Comparison of ENCODE assay signal across 8 cellular contexts in genomic region chr2:46847185-46847710, GRCh38.
A peak's percentile ranks its signal among the peaks of the same experiment; 100 is the strongest.
DNase-seq lines count a peak whose midpoint lies in the region; ATAC-seq, FAIRE-seq and TF ChIP-seq lines count a peak whose summit lies in the region.

No MANE protein-coding gene starts in this region.

- H3K9me3 ChIP-seq in GM23248 (ENCODE audit: low read depth), result no peaks in the 10 kb centered on the region
- no peaks in the 10 kb centered on the region for H3K9me3 ChIP-seq in cardiac muscle cell (ENCODE audit: low read depth)
- H3K9me3 ChIP-seq in gastrocnemius medialis, result no peaks in the 10 kb centered on the region

- TF ChIP-seq CTCF in cardiac muscle cell (IDR thresholded peaks at IDR 0.05; ENCODE audit: low read depth, low read length), result peak; percentile 13
- TF ChIP-seq CTCF in gastrocnemius medialis (IDR thresholded peaks at IDR 0.05 in 4 of 5, conservative IDR thresholded peaks at IDR 0.05 in 1 of 5), result no peak

- FAIRE-seq in GM19239 (lab: Jason Lieb, UNC), result no peak

- no peak overlapping the region for H2AFZ ChIP-seq in GM23248

- H3K27me3 ChIP-seq in GM23248 (replicated peaks; ENCODE audit: insufficient read depth) (no peaks in the 10 kb centered on the region), cardiac muscle cell (no peaks in the 10 kb centered on the region), gastrocnemius medialis (no peaks in the 10 kb centered on the region)

- intact Hi-C loops in gastrocnemius medialis (cut with DNase I; ENCODE audit: low total_unique reads), result no loop called here

- H3K4me3 ChIP-seq in GM23248 (no peak overlapping the region), cardiac muscle cell (no peak overlapping the region), gastrocnemius medialis (no peak overlapping the region)

- H3K9ac ChIP-seq in GM23248, result peak overlapping the region; percentile 83

- H3K4me2 ChIP-seq in GM23248 (ENCODE audit: unreplicated experiment), result peak overlapping the region; percentile 9

- H3K4me1 ChIP-seq in GM23248 (ENCODE audit: insufficient read depth) (peaks cover 63% of the 10 kb centered on the region), cardiac muscle cell (ENCODE audit: low read depth) (peaks cover 8% of the 10 kb centered on the region), gastrocnemius medialis (peaks cover 58 to 65% of the 10 kb centered on the region in 2 donors)

- no peaks in the 10 kb centered on the region for H3K9me2 ChIP-seq in GM23248 (ENCODE audit: insufficient read depth)

- H3K27ac ChIP-seq in GM23248, result peak overlapping the region; percentile 97
- no peak overlapping the region for H3K27ac ChIP-seq in cardiac muscle cell
- peak overlapping the region; percentile 59 to 80 (median 76) for H3K27ac ChIP-seq in gastrocnemius medialis

- peak; percentile 98 for DNase-seq in GM23248
- DNase-seq in cardiac muscle cell (ENCODE audit: low read depth in 1 of 2, low spot score in 1 of 2), result peak in 1 of 2 donors; percentile 98
- DNase-seq in gastrocnemius medialis, result peak; percentile 64 to 71
- DNase-seq in activated naive CD4-positive, alpha-beta T cell treated with Interleukin-2 at 50 U/mL for 16 hours, result no peak
- no peak for DNase-seq in GM19239 (ENCODE audit: insufficient read length, low spot score)
- DNase-seq in NCI-H2227 treated with DMSO at 0.1 percent for 48 hours (lab: John Stamatoyannopoulos, UW), result no peak

- ATAC-seq in SK-N-SH treated with all-trans-retinoic acid at 6 μM for 48 hours, result peak; percentile 69
- peak; percentile 47 to 56 for ATAC-seq in gastrocnemius medialis
- ATAC-seq in HG03460 (IDR thresholded peaks at IDR 0.05; ENCODE audit: unreplicated experiment), result no peak

- peaks cover 82% of the 10 kb centered on the region for H3F3A ChIP-seq in GM23248 (ENCODE audit: insufficient read depth)

- in situ Hi-C loops in GM23248 (cut with MboI), result no loop called here
- in situ Hi-C loops in gastrocnemius medialis (cut with MboI; ENCODE audit: low sequenced_read_pairs in 4 of 4), result no loop called here

- no peaks in the 10 kb centered on the region for H4K20me1 ChIP-seq in GM23248 (ENCODE audit: insufficient read depth)

- WGBS in GM23248 (ENCODE audit: low coverage in 1 of 2, low lambda C conversion rate in 2 of 2, missing lambda C conversion rate in 2 of 2), 2 experiments, result 1 to 3% methylated on average over 12 of the region's 12 CpGs

- no peaks in the 10 kb centered on the region for H3K36me3 ChIP-seq in GM23248 (ENCODE audit: low read depth)
- no peaks in the 10 kb centered on the region for H3K36me3 ChIP-seq in cardiac muscle cell
- no peaks in the 10 kb centered on the region for H3K36me3 ChIP-seq in gastrocnemius medialis

- H3K79me2 ChIP-seq in GM23248 (ENCODE audit: insufficient read depth), result peaks cover 12% of the 10 kb centered on the region; the same call in 1 of the 2 replicates

- TF ChIP-seq POLR2A in gastrocnemius medialis (IDR thresholded peaks at IDR 0.05), result no peak

TF ChIP-seq in SK-N-SH treated with all-trans-retinoic acid at 6 μM for 48 hours, 23 proteins besides CTCF, POLR2A, EP300 and RAD21 (continues in another document):
- peak; percentile 76 for TF ChIP-seq ZFP3 (CRISPR knock-in tag; IDR thresholded peaks at IDR 0.05)
- no peak for TF ChIP-seq ZC3H10 (CRISPR knock-in tag; IDR thresholded peaks at IDR 0.05)
- TF ChIP-seq ZFP30 (CRISPR knock-in tag; IDR thresholded peaks at IDR 0.05), result no peak; the same call in 1 of the 2 replicates
- TF ChIP-seq PATZ1 (CRISPR knock-in tag; IDR thresholded peaks at IDR 0.05; ENCODE audit: borderline replicate concordance), result no peak; the same call in 1 of the 2 replicates
- peak; percentile 56; the same call in 1 of the 2 replicates for TF ChIP-seq CREB5 (CRISPR knock-in tag; IDR thresholded peaks at IDR 0.05; ENCODE audit: low read depth)
- 0 out of 2 replicates have a peak, but pooled peaks have one; percentile 2 for TF ChIP-seq CSRNP3 (CRISPR knock-in tag; IDR thresholded peaks at IDR 0.05)
- TF ChIP-seq TOX (CRISPR knock-in tag; IDR thresholded peaks at IDR 0.05; ENCODE audit: borderline replicate concordance), result peak; percentile 22; the same call in 1 of the 2 replicates
- TF ChIP-seq ESRRG (CRISPR knock-in tag; IDR thresholded peaks at IDR 0.05), result no peak
- TF ChIP-seq PPARA (CRISPR knock-in tag; IDR thresholded peaks at IDR 0.05; ENCODE audit: borderline replicate concordance), result no peak
- TF ChIP-seq TSHZ2 (CRISPR knock-in tag; IDR thresholded peaks at IDR 0.05), result peak; percentile 74
- TF ChIP-seq CSDC2 (CRISPR knock-in tag; IDR thresholded peaks at IDR 0.05), result peak; percentile 46; the same call in 1 of the 2 replicates
- peak; percentile 86 for TF ChIP-seq ISL1 (CRISPR knock-in tag; IDR thresholded peaks at IDR 0.05)
- TF ChIP-seq RARB (CRISPR knock-in tag; IDR thresholded peaks at IDR 0.05), result peak; percentile 21; the same call in 1 of the 2 replicates
- TF ChIP-seq GLIS3 (CRISPR knock-in tag; IDR thresholded peaks at IDR 0.05), result peak; percentile 57; the same call in 1 of the 2 replicates
- TF ChIP-seq ZNF70 (CRISPR knock-in tag; IDR thresholded peaks at IDR 0.05), result 0 out of 2 replicates have a peak, but pooled peaks have one; percentile 4
- TF ChIP-seq ZNF565 (CRISPR knock-in tag; conservative IDR thresholded peaks at IDR 0.05; ENCODE audit: low read depth), result no peak
- TF ChIP-seq TCF4 (CRISPR knock-in tag; IDR thresholded peaks at IDR 0.05; ENCODE audit: borderline replicate concordance), result peak; percentile 92
- peak; percentile 53 for TF ChIP-seq ZNF8 (CRISPR knock-in tag; IDR thresholded peaks at IDR 0.05)

Comparison
In these comparisons a context has a peak if more than half of its experiments do, and no peak if none do; other contexts are left out.
1. DNase-seq: peak in GM23248 (single experiment) and gastrocnemius medialis (2 of 2); none in activated naive CD4-positive, alpha-beta T cell treated with Interleukin-2 at 50 U/mL for 16 hours (single experiment), GM19239 (single experiment) and NCI-H2227 treated with DMSO at 0.1 percent for 48 hours (single experiment).